In genomic region chr5:134466241-134467069, GRCh38 we compare ENCODE assay signal across 8 cellular contexts. TPM values are rescaled to one million over a fixed set of nuclear protein-coding genes. Genes with fewer than 3 reads are reported as not detected.
DNase-seq lines count a peak whose midpoint lies in the region; ATAC-seq, FAIRE-seq and TF ChIP-seq lines count a peak whose summit lies in the region.

No MANE protein-coding gene starts in this region.

- peak; percentile 84 for DNase-seq in GDM1 (lab: John Stamatoyannopoulos, UW)
- DNase-seq in NCI-H2029 (lab: John Stamatoyannopoulos, UW), result peak; percentile 77
- DNase-seq in UCSD-AML1 (lab: John Stamatoyannopoulos, UW; ENCODE audit: unreplicated experiment), result peak; percentile 83
- peak; percentile 82 for DNase-seq in bronchial epithelial cell (ENCODE audit: low read depth)
- DNase-seq in skeletal muscle cell (ENCODE audit: low read depth), result peak; percentile 94

- peak overlapping the region; percentile 44 for H3K27ac ChIP-seq in iPS-18a (ENCODE audit: low read length)

- peaks cover 8% of the 10 kb centered on the region for H3K4me1 ChIP-seq in iPS-18a (ENCODE audit: control insufficient read depth, low read depth, low read length)

- H3K9ac ChIP-seq in iPS-18a (ENCODE audit: low read length), result peak overlapping the region; percentile 82

- ATAC-seq in HG02610 (IDR thresholded peaks at IDR 0.05; ENCODE audit: unreplicated experiment) (peak; percentile 43), GM18520 (IDR thresholded peaks at IDR 0.05; ENCODE audit: unreplicated experiment) (no peak)

- H3K4me3 ChIP-seq in bronchial epithelial cell (ENCODE audit: low read depth, low read length) (peak overlapping the region; percentile 27), iPS-18a (ENCODE audit: low read length) (peak overlapping the region; percentile 76), skeletal muscle cell (ENCODE audit: low read depth, low read length) (peak overlapping the region; percentile 38)

- no peak for TF ChIP-seq CTCF in bronchial epithelial cell (IDR thresholded peaks at IDR 0.05; ENCODE audit: insufficient read depth, low read length, severe bottlenecking)

- H3K9me3 ChIP-seq in iPS-18a (ENCODE audit: control insufficient read depth, low read depth, low read length), result no peaks in the 10 kb centered on the region

- no peaks in the 10 kb centered on the region for H3K36me3 ChIP-seq in bronchial epithelial cell (ENCODE audit: control insufficient read depth, insufficient read depth, low read length)
- H3K36me3 ChIP-seq in iPS-18a (ENCODE audit: control insufficient read depth, low read depth, low read length), result no peaks in the 10 kb centered on the region

- FAIRE-seq in bronchial epithelial cell (lab: Jason Lieb, UNC), result no peak

- H3K27me3 ChIP-seq in bronchial epithelial cell (ENCODE audit: control insufficient read depth, insufficient read depth, low read length) (no peaks in the 10 kb centered on the region), iPS-18a (ENCODE audit: control insufficient read depth, insufficient read depth, low read length) (no peaks in the 10 kb centered on the region)

RNA-seq across cellular contexts. Expression of gene CDKN2AIPNL, which starts 54.8 kb away (rescaled TPM):
- total RNA-seq in bronchial epithelial cell, result 37.1 and 45.1 TPM in 2 replicates

RNA-seq across cellular contexts. Expression of gene JADE2, which starts 59.0 kb away (rescaled TPM):
- total RNA-seq in bronchial epithelial cell, result 12.8 and 17.1 TPM in 2 replicates
